8 cellular contexts compared by ENCODE assay signal in the genomic region with DNA sequence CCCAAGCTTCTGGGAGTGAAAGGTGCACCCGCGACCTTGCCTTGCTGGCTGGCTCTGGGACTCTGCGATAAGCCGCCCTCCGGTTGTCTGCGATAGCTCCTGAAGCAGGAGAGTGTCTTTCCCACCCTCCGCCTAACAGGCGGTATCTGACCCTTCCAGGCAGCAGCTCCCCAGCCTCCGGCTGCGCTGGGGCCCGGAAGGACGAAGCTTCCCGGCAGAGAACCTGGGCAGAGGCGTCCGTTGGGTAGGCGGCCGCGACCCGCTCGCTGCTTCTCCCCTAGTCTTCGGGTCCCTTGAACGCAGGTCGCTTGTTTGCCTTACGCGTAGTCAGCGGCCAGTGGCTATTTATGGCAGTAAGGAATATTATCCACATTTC. TPM values are rescaled to one million over a fixed set of nuclear protein-coding genes. Genes with fewer than 3 reads are reported as not detected.
DNase-seq lines count a peak whose midpoint lies in the region; ATAC-seq and TF ChIP-seq lines count a peak whose summit lies in the region.

No MANE protein-coding gene starts in this region.

- TF ChIP-seq CTCF in AG04449 (IDR thresholded peaks at IDR 0.05; ENCODE audit: insufficient read depth, low read length, missing control alignments) (no peak), Panc1 (IDR thresholded peaks at IDR 0.05) (no peak), mucosa of descending colon (IDR thresholded peaks at IDR 0.05) (no peak), uterus (IDR thresholded peaks at IDR 0.05) (no peak)

- H3K27me3 ChIP-seq in Panc1 (ENCODE audit: control insufficient read depth, insufficient read depth, low read length) (no peaks in the 10 kb centered on the region), uterus (no peaks in the 10 kb centered on the region)

- no peaks in the 10 kb centered on the region for H3K9me3 ChIP-seq in Panc1 (ENCODE audit: control insufficient read depth, insufficient read depth, low read depth, low read length)
- H3K9me3 ChIP-seq in mucosa of descending colon = no peaks in the 10 kb centered on the region
- no peaks in the 10 kb centered on the region for H3K9me3 ChIP-seq in uterus

- intact Hi-C loops in Panc1 (cut with micrococcal nuclease; ENCODE audit: unreplicated experiment) (no loop called here), mucosa of descending colon (cut with DNase I, micrococcal nuclease) (no loop called here), uterus (cut with DNase I; ENCODE audit: low total_unique reads) (no loop called here)

- peak overlapping the region; percentile 76 for H3K4me3 ChIP-seq in AG04449 (ENCODE audit: low read depth, low read length)
- H3K4me3 ChIP-seq in Panc1 (ENCODE audit: low read depth in 2 of 2, low read length in 2 of 2) = peak overlapping the region; percentile 80 to 82
- H3K4me3 ChIP-seq in mucosa of descending colon = peak overlapping the region; percentile 77
- H3K4me3 ChIP-seq in uterus = peak overlapping the region; percentile 77 to 92

- peak overlapping the region; percentile 94 for H3K27ac ChIP-seq in Panc1 (ENCODE audit: low read length)
- H3K27ac ChIP-seq in uterus = peak overlapping the region; percentile 93 to 99

- ATAC-seq in GM18861 (IDR thresholded peaks at IDR 0.05; ENCODE audit: unreplicated experiment) (peak; percentile 2), HG03045 (IDR thresholded peaks at IDR 0.05; ENCODE audit: unreplicated experiment) (peak; percentile 32), Panc1 (peak; percentile 58), mucosa of descending colon (peak; percentile 43)

- no TSS peak for BruUV-seq in Panc1 (replicated peaks; lab: Mats Ljungman, UMichigan)

- H3K36me3 ChIP-seq in Panc1 (ENCODE audit: control insufficient read depth, insufficient read depth, low read length) (no peaks in the 10 kb centered on the region), mucosa of descending colon (ENCODE audit: low read depth) (no peaks in the 10 kb centered on the region), uterus (no peaks in the 10 kb centered on the region)

- CTCF ChIA-PET in AG04449 (lab: Yijun Ruan, JAX) (interaction anchor here (1.1 to 1.9 kb wide), 3 partner anchors 33 to 150 kb away, joined by 4 to 7 read pairs (median 5); no protein-coding TSS in a partner anchor), Panc1 (lab: Charles Lee) (no interaction called here)

- DNase-seq in AG04449 (ENCODE audit: low read depth, low spot score) (no peak), Panc1 (ENCODE audit: low read depth, low spot score) (peak; percentile 32), ecto neural progenitor cell (ENCODE audit: low spot score) (peak; percentile 73), mucosa of descending colon (peak in 1 of 3 donors; percentile 69), uterus (no peak), NCI-H1694 (lab: John Stamatoyannopoulos, UW) (no peak)

- POLR2A ChIA-PET in AG04449 (lab: Yijun Ruan, JAX) = no interaction called here
- POLR2A ChIA-PET in Panc1 (lab: Charles Lee) = no interaction called here

- no peak for TF ChIP-seq POLR2A in uterus (IDR thresholded peaks at IDR 0.05)

- in situ Hi-C loops in Panc1 (cut with HindIII; ENCODE audit: low pct_unique_long_range_greater_than_20kb, low sequenced_read_pairs) = no loop called here

- H3K4me1 ChIP-seq in Panc1 (ENCODE audit: control insufficient read depth, insufficient read depth, low read length) = peaks cover 20% of the 10 kb centered on the region
- H3K4me1 ChIP-seq in mucosa of descending colon (ENCODE audit: low read depth) = peaks cover 19% of the 10 kb centered on the region
- peaks cover 6 to 7% of the 10 kb centered on the region in 2 donors for H3K4me1 ChIP-seq in uterus

RNA-seq across cellular contexts. Expression of a gene that starts 0.4 kb away (rescaled TPM):
- total RNA-seq in Panc1 (2021; ENCODE audit: unreplicated experiment) (25.3 TPM), mucosa of descending colon (10 to 100 TPM; 28.7 to 41.6 (median 30.5) TPM), uterus (10 to 100 TPM; 19.5 to 91.5 (median 47.3) TPM)
- 11.6 TPM for polyA plus RNA-seq in Panc1 (2012; ENCODE audit: insufficient read length)

RNA-seq across cellular contexts. Expression of a gene that starts 35.8 kb away (rescaled TPM):
- total RNA-seq in Panc1 (2021; ENCODE audit: unreplicated experiment) (27.3 TPM), mucosa of descending colon (10 to 100 TPM in 2 of 3 donors, 1 to 10 TPM in 1; 8.1 to 29.0 (median 13.5) TPM), uterus (10 to 100 TPM; 11.5 to 54.2 (median 29.5) TPM)
- polyA plus RNA-seq in Panc1 (2012; ENCODE audit: insufficient read length) = 19.6 TPM

Comparison
In these comparisons a context has a peak if more than half of its experiments do, and no peak if none do; other contexts are left out.
1. DNase-seq: peak in Panc1 (single experiment) and ecto neural progenitor cell (single experiment); none in AG04449 (single experiment), uterus (0 of 2) and NCI-H1694 (single experiment).
2. ATAC-seq: peak in every context shown above with its lines; median percentile 58 in Panc1; 43 in mucosa of descending colon; 32 in HG03045; 2 in GM18861.
3. Peak in every context shown above with its lines, with median percentiles within 50 percentile points of each other: H3K4me3 ChIP-seq.